In genomic region chr4:104490096-104490769, GRCh38 we compare ENCODE assay signal across 8 cellular contexts. TPM values are rescaled to one million over a fixed set of nuclear protein-coding genes. Genes with fewer than 3 reads are reported as not detected.
A peak's percentile ranks its signal among the peaks of the same experiment; 100 is the strongest.
DNase-seq lines count a peak whose midpoint lies in the region; TF ChIP-seq lines count a peak whose summit lies in the region.

No MANE protein-coding gene starts in this region.

- no peaks in the 10 kb centered on the region for H3K9me2 ChIP-seq in MM.1S (replicated peaks; ENCODE audit: insufficient read depth, low read length)

- H2AFZ ChIP-seq in MM.1S (ENCODE audit: low read length): peak overlapping the region; percentile 47
- peak overlapping the region; percentile 46 for H2AFZ ChIP-seq in mammary epithelial cell (ENCODE audit: low read depth, low read length)

- in situ Hi-C loops in mammary epithelial cell (cut with MboI; ENCODE audit: low sequenced_read_pairs in 2 of 2): no loop called here

- peaks cover 87% of the 10 kb centered on the region for H3F3A ChIP-seq in MM.1S (ENCODE audit: insufficient read depth, low read length)

- peak overlapping the region; percentile 83 for H3K9ac ChIP-seq in MM.1S (ENCODE audit: low read length)
- no peak overlapping the region for H3K9ac ChIP-seq in mammary epithelial cell (ENCODE audit: insufficient read depth, low read length)

- H3K27ac ChIP-seq in MM.1S (ENCODE audit: low read length): peak overlapping the region; percentile 98
- H3K27ac ChIP-seq in mammary epithelial cell (ENCODE audit: insufficient read depth, low read depth, low read length): no peak overlapping the region
- no peak overlapping the region for H3K27ac ChIP-seq in vagina

- H4K20me1 ChIP-seq in MM.1S (ENCODE audit: insufficient read depth, low read length) (no peaks in the 10 kb centered on the region), mammary epithelial cell (ENCODE audit: insufficient read depth, low read length) (no peaks in the 10 kb centered on the region)

- CTCF ChIA-PET in mammary epithelial cell (lab: Charles Lee; ENCODE audit: low non-redundant PET): no interaction called here

- peaks cover 70% of the 10 kb centered on the region for H3K79me2 ChIP-seq in MM.1S (ENCODE audit: low read length)
- H3K79me2 ChIP-seq in mammary epithelial cell (ENCODE audit: insufficient read depth, low read length): no peaks in the 10 kb centered on the region

- H3K27me3 ChIP-seq in MM.1S (replicated peaks; ENCODE audit: insufficient read depth, low read length) (no peaks in the 10 kb centered on the region), mammary epithelial cell (ENCODE audit: insufficient read depth, low read length) (peaks cover 20% of the 10 kb centered on the region), vagina (no peaks in the 10 kb centered on the region)

- H3K4me3 ChIP-seq in MM.1S (ENCODE audit: low read length): peak overlapping the region; percentile 82
- H3K4me3 ChIP-seq in mammary epithelial cell (replicated peaks in 1 of 3; ENCODE audit: insufficient read depth in 1 of 3, low read depth in 2 of 3, low read length in 3 of 3): no peak overlapping the region
- H3K4me3 ChIP-seq in vagina: peak overlapping the region; percentile 55 to 64

- H3K4me1 ChIP-seq in MM.1S (ENCODE audit: low read length): peaks cover 29% of the 10 kb centered on the region
- peaks cover 8% of the 10 kb centered on the region for H3K4me1 ChIP-seq in mammary epithelial cell (ENCODE audit: insufficient read depth, low read length)
- H3K4me1 ChIP-seq in vagina: peaks cover 22% of the 10 kb centered on the region

- H3K36me3 ChIP-seq in MM.1S (replicated peaks; ENCODE audit: insufficient read depth, low read length) (no peaks in the 10 kb centered on the region), mammary epithelial cell (ENCODE audit: insufficient read depth, low read length) (no peaks in the 10 kb centered on the region), vagina (no peaks in the 10 kb centered on the region)

- H3K4me2 ChIP-seq in MM.1S (ENCODE audit: low read depth, low read length) (peak overlapping the region; percentile 96), mammary epithelial cell (ENCODE audit: insufficient read depth, low read depth, low read length) (peak overlapping the region; percentile 61)

- BruUV-seq in mammary epithelial cell (replicated peaks; lab: Mats Ljungman, UMichigan): no TSS peak

- WGBS in mammary epithelial cell (ENCODE audit: low coverage, missing lambda C conversion rate): 45% methylated on average over 7 of the region's 7 CpGs

- DNase-seq in SHP77 (lab: John Stamatoyannopoulos, UW): peak; percentile 4 to 12
- DNase-seq in SHP77 treated with DMSO at 0.1 percent for 48 hours (lab: John Stamatoyannopoulos, UW): no peak
- DNase-seq in H4 (ENCODE audit: low spot score): peak; percentile 8
- DNase-seq in MM.1S: peak; percentile 88
- no peak for DNase-seq in mammary epithelial cell
- peak; percentile 56 for DNase-seq in midbrain (lab: John Stamatoyannopoulos, UW)
- no peak for DNase-seq in vagina (ENCODE audit: extremely low spot score in 2 of 2)
- no peak for DNase-seq in T1000 (lab: John Stamatoyannopoulos, UW)

- intact Hi-C loops in mammary epithelial cell (cut with micrococcal nuclease) (no loop called here), vagina (cut with DNase I) (no loop called here)

- TF ChIP-seq POLR2A in vagina (IDR thresholded peaks at IDR 0.05): no peak

- TF ChIP-seq CTCF in MM.1S (IDR thresholded peaks at IDR 0.05; ENCODE audit: low read length): no peak
- TF ChIP-seq CTCF in mammary epithelial cell (conservative IDR thresholded peaks at IDR 0.05 in 1 of 2, IDR thresholded peaks at IDR 0.05 in 1 of 2; ENCODE audit: extremely low read depth in 1 of 2, insufficient read depth in 1 of 2, low read depth in 1 of 2, low read length in 2 of 2): no peak
- TF ChIP-seq CTCF in vagina (IDR thresholded peaks at IDR 0.05): no peak

- H3K9me3 ChIP-seq in MM.1S (replicated peaks; ENCODE audit: insufficient read depth, low read length) (no peaks in the 10 kb centered on the region), mammary epithelial cell (replicated peaks; ENCODE audit: insufficient read depth, low read length) (no peaks in the 10 kb centered on the region), vagina (no peaks in the 10 kb centered on the region)

- dilution Hi-C loops in mammary epithelial cell (cut with HindIII; ENCODE audit: low sequenced_read_pairs): no loop called here

RNA-seq across cellular contexts. Expression of gene CXXC4, which starts 4.5 kb away (rescaled TPM):
- 1.6 and 1.9 TPM in 2 replicates for total RNA-seq in H4 (2014; rRNA removed; shearing (Covaris generic))
- total RNA-seq in mammary epithelial cell (under 1 TPM in 1 of 2 donors, not detected in 1; 0.17 TPM), vagina (0.74 TPM)
- not detected for polyA plus RNA-seq in mammary epithelial cell
- not detected for polyA minus RNA-seq in mammary epithelial cell

Comparison
In these comparisons a context has a peak if more than half of its experiments do, and no peak if none do; other contexts are left out.
1. DNase-seq: peak in SHP77 (2 of 2), H4 (single experiment), MM.1S (single experiment) and midbrain (single experiment); none in SHP77 treated with DMSO at 0.1 percent for 48 hours (single experiment), mammary epithelial cell (single experiment), vagina (0 of 2) and T1000 (single experiment).
2. H3K4me3 ChIP-seq: peak in MM.1S (single experiment) and vagina (2 of 2); none in mammary epithelial cell (0 of 3).